Comparison of ENCODE assay signal across 22 cellular contexts in genomic region chr17:7668482-7668881, GRCh38. TPM values are rescaled to one million over a fixed set of nuclear protein-coding genes. Genes with fewer than 3 reads are reported as not detected.
A peak's percentile ranks its signal among the peaks of the same experiment; 100 is the strongest.
DNase-seq lines count a peak whose midpoint lies in the region; TF ChIP-seq lines count a peak whose summit lies in the region.
"Had no signal": no experiment of that assay in that cellular context is flagged by ENCODE, and none has a peak within 500 bp of the region (broad histone marks: within the 10 kb centered on the region; RNA-seq: fewer than 3 reads in every experiment).

No MANE protein-coding gene starts in this region.

- TSS peak; percentile 80 for BruUV-seq in Calu3 (replicated peaks; lab: Mats Ljungman, UMichigan)

- POLR2A ChIA-PET in RWPE1 (lab: Yijun Ruan, JAX; ENCODE audit: low non-redundant PET): interaction anchor here (0.7 kb wide), 1 partner anchor 19 kb away, joined by 5 read pairs; the partner anchor contains the start of gene TP53

- no peak overlapping the region for H4K91ac ChIP-seq in neuronal stem cell (ENCODE audit: low read depth, low read length, poor library complexity)

- no peaks in the 10 kb centered on the region for H3K9me3 Mint-ChIP-seq in Calu3 (ENCODE audit: low read depth, unreplicated experiment)

- H3K4me1 ChIP-seq in neuronal stem cell (ENCODE audit: control insufficient read depth in 2 of 2, insufficient read depth in 1 of 2, low read depth in 1 of 2, low read length in 2 of 2) (no peaks in the 10 kb centered on the region), esophagus muscularis mucosa (no peaks in the 10 kb centered on the region)
- H3K4me1 ChIP-seq: BLaER1 had no signal

- DNase-seq in Calu3 (no peak), RWPE1 (ENCODE audit: low spot score) (no peak), caudate nucleus (lab: John Stamatoyannopoulos, UW) (no peak), neuronal stem cell (ENCODE audit: low spot score) (no peak), esophagus muscularis mucosa (ENCODE audit: extremely low spot score) (no peak), D341Med (ENCODE audit: low spot score) (no peak), foreskin fibroblast (no peak)
- DNase-seq: 8988T; CD4-positive, alpha-beta memory T cell; DMS 273 treated with DMSO at 0.1 percent for 48 hours; DMS53; DND-41; EL; HCEC 1CT; HFFc6; IMR-90 had no signal

- H2BK15ac ChIP-seq in neuronal stem cell (ENCODE audit: low read length): no peak overlapping the region

- TF ChIP-seq EP300 in esophagus muscularis mucosa (IDR thresholded peaks at IDR 0.05): no peak

- H3K4me1 Mint-ChIP-seq in Calu3 (ENCODE audit: low read depth, unreplicated experiment): no peaks in the 10 kb centered on the region
- H3K4me1 Mint-ChIP-seq: CD14-positive monocyte; CD4-positive, alpha-beta memory T cell had no signal

- no peak overlapping the region for H3K27ac Mint-ChIP-seq in Calu3 (ENCODE audit: unreplicated experiment)
- H3K27ac Mint-ChIP-seq: CD4-positive, alpha-beta memory T cell; GM23338; HFFc6 had no signal

- H3K14ac ChIP-seq in neuronal stem cell (ENCODE audit: low read length): no peak overlapping the region

- H2AK5ac ChIP-seq in neuronal stem cell (ENCODE audit: low read depth, low read length): no peak overlapping the region

- H3K9me3 ChIP-seq in neuronal stem cell (replicated peaks in 1 of 2; ENCODE audit: control insufficient read depth in 2 of 2, insufficient read depth in 1 of 2, low read depth in 1 of 2, low read length in 2 of 2): peaks cover 3 to 5% of the 10 kb centered on the region in 2 donors
- peaks cover 0 to 4% (median 2%) of the 10 kb centered on the region in 4 donors for H3K9me3 ChIP-seq in esophagus muscularis mucosa

- no peaks in the 10 kb centered on the region for H3K79me1 ChIP-seq in neuronal stem cell (ENCODE audit: low read depth, low read length)

- intact Hi-C loops in Calu3 (cut with micrococcal nuclease; ENCODE audit: unreplicated experiment) (no loop called here), esophagus muscularis mucosa (cut with DNase I) (no loop called here)

- no peak for TF ChIP-seq POLR2A in esophagus muscularis mucosa (IDR thresholded peaks at IDR 0.05; ENCODE audit: low read depth)

- no CpG with 5 or more reads among the region's 7 CpGs for WGBS in neuronal stem cell (ENCODE audit: extremely low coverage in 2 of 2, insufficient read length in 2 of 2, insufficient replicate concordance in 1 of 2), 2 donors
- WGBS in esophagus muscularis mucosa: 94% methylated on average over 7 of the region's 7 CpGs

- H3K9ac ChIP-seq in neuronal stem cell (ENCODE audit: low read depth, low read length, poor library complexity): no peak overlapping the region
- H3K9ac ChIP-seq: BLaER1 had no signal

- no peak overlapping the region for H2BK12ac ChIP-seq in neuronal stem cell (ENCODE audit: low read length)

- H3K36me3 ChIP-seq in neuronal stem cell (replicated peaks in 1 of 2; ENCODE audit: control insufficient read depth in 2 of 2, insufficient read depth in 2 of 2, low read length in 2 of 2) (peaks cover 34 to 87% of the 10 kb centered on the region in 2 donors), esophagus muscularis mucosa (peaks cover 33 to 78% (median 65%) of the 10 kb centered on the region in 4 donors)

- no peaks in the 10 kb centered on the region for H3K27me3 Mint-ChIP-seq in Calu3 (ENCODE audit: unreplicated experiment)
- H3K27me3 Mint-ChIP-seq: CD4-positive, alpha-beta memory T cell had no signal

- H3K36me3 Mint-ChIP-seq in Calu3 (ENCODE audit: insufficient read depth, unreplicated experiment): peaks cover 40% of the 10 kb centered on the region

- H3K23ac ChIP-seq in neuronal stem cell (ENCODE audit: low read depth, low read length, poor library complexity): peak overlapping the region; percentile 31

- H3K18ac ChIP-seq in neuronal stem cell (ENCODE audit: low read length): no peak overlapping the region

- H3K27ac ChIP-seq in RWPE1 (peak overlapping the region; percentile 39; the same call in 1 of the 2 replicates), caudate nucleus (ENCODE audit: low read depth, low read length) (peak overlapping the region; percentile 21), neuronal stem cell (replicated peaks; ENCODE audit: low read length) (no peak overlapping the region), esophagus muscularis mucosa (replicated peaks in 1 of 4) (no peak overlapping the region)
- H3K27ac ChIP-seq: BLaER1 had no signal

- no peaks in the 10 kb centered on the region for H3K27me3 ChIP-seq in neuronal stem cell (ENCODE audit: control insufficient read depth in 3 of 3, insufficient read depth in 3 of 3, low read depth in 1 of 3, low read length in 3 of 3)
- no peaks in the 10 kb centered on the region for H3K27me3 ChIP-seq in esophagus muscularis mucosa
- H3K27me3 ChIP-seq: BLaER1 had no signal

- H2BK120ac ChIP-seq in neuronal stem cell (ENCODE audit: low read depth, low read length): no peak overlapping the region

- no peak overlapping the region for H4K8ac ChIP-seq in neuronal stem cell (ENCODE audit: low read depth, low read length)

- H3K4ac ChIP-seq in neuronal stem cell (ENCODE audit: low read length): no peak overlapping the region

- H2AFZ ChIP-seq in neuronal stem cell (ENCODE audit: low read length): no peak overlapping the region
- H2AFZ ChIP-seq: GM23338 had no signal

- H3K4me3 ChIP-seq in neuronal stem cell (ENCODE audit: low read length in 2 of 2): no peak overlapping the region
- H3K4me3 ChIP-seq in esophagus muscularis mucosa: no peak overlapping the region
- H3K4me3 ChIP-seq in foreskin fibroblast (ENCODE audit: low read depth in 1 of 2, low read length in 2 of 2): no peak overlapping the region
- H3K4me3 ChIP-seq: BLaER1, GM12878, GM23338 had no signal

- no peak overlapping the region for H3K4me2 ChIP-seq in neuronal stem cell (ENCODE audit: insufficient read depth, low read length, poor library complexity, severe bottlenecking)
- H3K4me2 ChIP-seq: BLaER1, GM23338 had no signal

- H3K4me3 Mint-ChIP-seq in Calu3 (ENCODE audit: low read depth, unreplicated experiment): no peak overlapping the region
- H3K4me3 Mint-ChIP-seq: CD14-positive monocyte; CD4-positive, alpha-beta memory T cell; GM23338; HFFc6 had no signal

- CTCF ChIA-PET in Calu3 (lab: Charles Lee): no interaction called here
- CTCF ChIA-PET in RWPE1 (lab: Yijun Ruan, JAX): interaction anchor here (0.8 kb wide), 1 partner anchor 357 kb away, joined by 7 read pairs; no protein-coding TSS in a partner anchor

- TF ChIP-seq CTCF in Calu3 (IDR thresholded peaks at IDR 0.05; ENCODE audit: unreplicated experiment) (no peak), RWPE1 (conservative IDR thresholded peaks at IDR 0.05; ENCODE audit: low read depth) (no peak), esophagus muscularis mucosa (IDR thresholded peaks at IDR 0.05) (no peak), foreskin fibroblast (IDR thresholded peaks at IDR 0.05; ENCODE audit: low read depth, low read length) (no peak)

- H2BK5ac ChIP-seq in neuronal stem cell (ENCODE audit: low read length): no peak overlapping the region

RNA-seq across cellular contexts. Expression of gene ATP1B2, which starts 17.8 kb away (rescaled TPM):
- total RNA-seq in Calu3 (2022) (not detected in 2 replicates), esophagus muscularis mucosa (1 to 10 TPM; 1.6 to 2.9 (median 2.2) TPM)
- 42.2 TPM for polyA plus RNA-seq in neuronal stem cell (2013, experiment 1 of 2)
- 43.5 TPM for polyA plus RNA-seq in neuronal stem cell (2013, experiment 2 of 2)
- total RNA-seq: G401, HFFc6, IMR-90 had no signal
- polyA plus RNA-seq: CD14-positive monocyte; CD4-positive, alpha-beta memory T cell had no signal

RNA-seq across cellular contexts. Expression of gene TP53, which starts 18.8 kb away (rescaled TPM):
- total RNA-seq in Calu3 (2022) (98.3 and 119 TPM in 2 replicates), esophagus muscularis mucosa (10 to 100 TPM; 14.9 to 18.3 (median 16.1) TPM)
- 144 TPM for polyA plus RNA-seq in neuronal stem cell (2013, experiment 1 of 2)
- 143 TPM for polyA plus RNA-seq in neuronal stem cell (2013, experiment 2 of 2)

RNA-seq across cellular contexts. Expression of gene WRAP53, which starts 19.8 kb away (rescaled TPM):
- total RNA-seq in Calu3 (2022) (10.1 and 12.9 TPM in 2 replicates), esophagus muscularis mucosa (1 to 10 TPM; 3.3 to 6.4 (median 3.8) TPM)
- 20.0 TPM for polyA plus RNA-seq in neuronal stem cell (2013, experiment 1 of 2)
- polyA plus RNA-seq in neuronal stem cell (2013, experiment 2 of 2): 20.0 TPM

RNA-seq across cellular contexts. Expression of gene EFNB3, which starts 36.5 kb away (rescaled TPM):
- total RNA-seq in Calu3 (2022) (0.38 and 0.88 TPM in 2 replicates), esophagus muscularis mucosa (under 1 TPM; 0.17 to 0.42 (median 0.33) TPM)
- polyA plus RNA-seq in neuronal stem cell (2013, experiment 1 of 2): 35.0 TPM
- polyA plus RNA-seq in neuronal stem cell (2013, experiment 2 of 2): 34.3 TPM
- polyA plus RNA-seq: CD14-positive monocyte; CD4-positive, alpha-beta memory T cell had no signal

RNA-seq across cellular contexts. Expression of gene SHBG, which starts 38.5 kb away (rescaled TPM):
- total RNA-seq in Calu3 (2022) (0.39 TPM in 1 of 2 replicates, not detected in the other), esophagus muscularis mucosa (under 1 TPM in 1 of 4 donors, not detected in 3; 0.83 TPM)
- 1.7 TPM for polyA plus RNA-seq in neuronal stem cell (2013, experiment 1 of 2)
- polyA plus RNA-seq in neuronal stem cell (2013, experiment 2 of 2): 1.6 TPM
- total RNA-seq: A673; CD4-positive, alpha-beta memory T cell; G401; GM12878 had no signal
- polyA plus RNA-seq: CD4-positive, alpha-beta memory T cell; GM12878 had no signal

Comparison
In these comparisons a context has a peak if more than half of its experiments do, and no peak if none do; other contexts are left out.
1. H3K27ac ChIP-seq: peak in RWPE1 (single experiment) and caudate nucleus (single experiment); none in neuronal stem cell (single experiment) and esophagus muscularis mucosa (0 of 4).